Comparison of ENCODE assay signal across 7 cellular contexts in genomic region chr14:32711103-32711680, GRCh38.
DNase-seq lines count a peak whose midpoint lies in the region; ATAC-seq, FAIRE-seq and TF ChIP-seq lines count a peak whose summit lies in the region.

No MANE protein-coding gene starts in this region.

- DNase-seq in G401 (ENCODE audit: low spot score) (peak; percentile 38), HFFc6 (peak; percentile 46), NCI-H2196 treated with DMSO at 0.1 percent for 48 hours (lab: John Stamatoyannopoulos, UW; ENCODE audit: unreplicated experiment) (peak; percentile 35), astrocyte of the spinal cord (ENCODE audit: low read depth, low spot score) (peak; percentile 59), upper lobe of right lung (no peak)

- H3K27me3 ChIP-seq in upper lobe of right lung = no peaks in the 10 kb centered on the region

- no peak overlapping the region for H3K27ac ChIP-seq in upper lobe of right lung

- H3K9me3 Mint-ChIP-seq in HFFc6 = no peaks in the 10 kb centered on the region

- H3K36me3 Mint-ChIP-seq in HFFc6 (ENCODE audit: low read depth) = no peaks in the 10 kb centered on the region

- intact Hi-C loops in upper lobe of right lung (cut with DNase I) = no loop called here

- H3K9me3 ChIP-seq in upper lobe of right lung = no peaks in the 10 kb centered on the region

- H3K27ac Mint-ChIP-seq in HFFc6 = no peak overlapping the region

- H3K36me3 ChIP-seq in upper lobe of right lung = no peaks in the 10 kb centered on the region

- H3K4me3 Mint-ChIP-seq in HFFc6 = no peak overlapping the region

- FAIRE-seq in islet of Langerhans (lab: Jason Lieb, UNC) = peak; percentile 87

- in situ Hi-C loops in G401 (cut with HindIII; ENCODE audit: low sequenced_read_pairs) = no loop called here
- in situ Hi-C loops in astrocyte of the spinal cord (cut with HindIII; ENCODE audit: low sequenced_read_pairs) = no loop called here

- H3K4me1 ChIP-seq in upper lobe of right lung = no peaks in the 10 kb centered on the region

- peaks cover 38% of the 10 kb centered on the region for H3K4me1 Mint-ChIP-seq in HFFc6 (ENCODE audit: low read depth)

- ATAC-seq in upper lobe of right lung (no peak), GM19324 (IDR thresholded peaks at IDR 0.05; ENCODE audit: low FRiP score, unreplicated experiment) (no peak)

- TF ChIP-seq CTCF in HFFc6 (IDR thresholded peaks at IDR 0.05) (peak; percentile 89), astrocyte of the spinal cord (IDR thresholded peaks at IDR 0.05; ENCODE audit: low read depth, low read length) (peak; percentile 32), upper lobe of right lung (IDR thresholded peaks at IDR 0.05) (peak; percentile 45)

- no peaks in the 10 kb centered on the region; the same call in 1 of the 2 replicates for H3K27me3 Mint-ChIP-seq in HFFc6 (ENCODE audit: insufficient read depth)

- H3K4me3 ChIP-seq in astrocyte of the spinal cord (ENCODE audit: low read depth, low read length) = no peak overlapping the region
- H3K4me3 ChIP-seq in upper lobe of right lung = no peak overlapping the region

Comparison
In these comparisons a context has a peak if more than half of its experiments do, and no peak if none do; other contexts are left out.
1. CTCF ChIP-seq: peak in every context shown above with its lines; median percentile 89 in HFFc6; 45 in upper lobe of right lung; 32 in astrocyte of the spinal cord.